Comparison of ENCODE assay signal across 1 cellular context in genomic region chr11:71927813-71928738, GRCh38.
TF ChIP-seq lines count a peak whose summit lies in the region.

XNDC1N (minus strand) TSS chr11:71928594; CDS start chr11:71923353, 5,241 bp downstream.

TF ChIP-seq in HepG2, 621 proteins besides CTCF, POLR2A, EP300 and RAD21 (continued from another document and continues in another):
- TF ChIP-seq ZNF704 (CRISPR knock-in tag; IDR thresholded peaks at IDR 0.05; ENCODE audit: borderline replicate concordance) (peak; percentile 63; the same call in 1 of the 2 replicates), ZFP41 (CRISPR knock-in tag; IDR thresholded peaks at IDR 0.05; ENCODE audit: borderline replicate concordance) (no peak), ERF (CRISPR knock-in tag; IDR thresholded peaks at IDR 0.05) (0 out of 2 replicates have a peak, but pooled peaks have one; percentile 40), ZBTB38 (CRISPR knock-in tag; IDR thresholded peaks at IDR 0.05) (peak; percentile 59), ZNF34 (CRISPR knock-in tag; IDR thresholded peaks at IDR 0.05; ENCODE audit: borderline replicate concordance) (no peak), ELF1 (CRISPR knock-in tag; IDR thresholded peaks at IDR 0.05) (peak; percentile 87), ZNF510 (CRISPR knock-in tag; IDR thresholded peaks at IDR 0.05; ENCODE audit: low read depth) (no peak; the same call in 1 of the 2 replicates), POGZ (CRISPR knock-in tag; IDR thresholded peaks at IDR 0.05) (0 out of 2 replicates have a peak, but pooled peaks have one; percentile 2), ZC3H4 (CRISPR knock-in tag; IDR thresholded peaks at IDR 0.05; ENCODE audit: borderline replicate concordance) (no peak), ZBTB2 (CRISPR knock-in tag; IDR thresholded peaks at IDR 0.05; ENCODE audit: low read depth) (0 out of 2 replicates have a peak, but pooled peaks have one; percentile 33), PCBP2 (optimal IDR thresholded peaks at IDR 0.05; ENCODE audit: low read depth, low read length, poor library complexity, severe bottlenecking) (no peak), MED1 (CRISPR knock-in tag; IDR thresholded peaks at IDR 0.05) (peak; percentile 10; the same call in 1 of the 2 replicates), MAX (IDR thresholded peaks at IDR 0.05) (peak; percentile 84), HNF1A (IDR thresholded peaks at IDR 0.05; ENCODE audit: low read depth) (no peak; the same call in 1 of the 2 replicates), HNF1A (CRISPR knock-in tag; IDR thresholded peaks at IDR 0.05; ENCODE audit: borderline replicate concordance) (0 out of 2 replicates have a peak, but pooled peaks have one; percentile 13), EHMT2 (IDR thresholded peaks at IDR 0.05; ENCODE audit: borderline replicate concordance, low read depth, low read length) (peak; percentile 45; the same call in 1 of the 2 replicates), ZNF441 (CRISPR knock-in tag; IDR thresholded peaks at IDR 0.05; ENCODE audit: borderline replicate concordance) (peak; percentile 21; the same call in 1 of the 2 replicates), DMAP1 (CRISPR knock-in tag; IDR thresholded peaks at IDR 0.05) (no peak), ZNF224 (CRISPR knock-in tag; IDR thresholded peaks at IDR 0.05) (peak; percentile 91), HOXA5 (CRISPR knock-in tag; IDR thresholded peaks at IDR 0.05) (no peak; the same call in 1 of the 2 replicates), CC2D1A (CRISPR knock-in tag; IDR thresholded peaks at IDR 0.05) (no peak), ZBTB21 (CRISPR knock-in tag; IDR thresholded peaks at IDR 0.05) (no peak), ASH2L (IDR thresholded peaks at IDR 0.05; ENCODE audit: insufficient read length, low read depth, low read length) (no peak), TRAFD1 (CRISPR knock-in tag; IDR thresholded peaks at IDR 0.05; ENCODE audit: borderline replicate concordance) (0 out of 2 replicates have a peak, but pooled peaks have one; percentile 55), IRF9 (CRISPR knock-in tag; IDR thresholded peaks at IDR 0.05; ENCODE audit: borderline replicate concordance) (0 out of 2 replicates have a peak, but pooled peaks have one; percentile 26), RFXAP (CRISPR knock-in tag; IDR thresholded peaks at IDR 0.05; ENCODE audit: borderline replicate concordance) (0 out of 2 replicates have a peak, but pooled peaks have one; percentile 27), HDAC1 (CRISPR knock-in tag; IDR thresholded peaks at IDR 0.05) (peak; percentile 79), JDP2 (CRISPR knock-in tag; IDR thresholded peaks at IDR 0.05; ENCODE audit: borderline replicate concordance) (no peak), EEA1 (CRISPR knock-in tag; IDR thresholded peaks at IDR 0.05; ENCODE audit: borderline replicate concordance) (0 out of 2 replicates have a peak, but pooled peaks have one; percentile 37), NFKB2 (CRISPR knock-in tag; IDR thresholded peaks at IDR 0.05; ENCODE audit: borderline replicate concordance) (peak; percentile 37; the same call in 1 of the 2 replicates), ZBTB42 (CRISPR knock-in tag; IDR thresholded peaks at IDR 0.05) (0 out of 2 replicates have a peak, but pooled peaks have one; percentile 33), GZF1 (CRISPR knock-in tag; IDR thresholded peaks at IDR 0.05) (0 out of 2 replicates have a peak, but pooled peaks have one; percentile 34), PHF8 (CRISPR knock-in tag; IDR thresholded peaks at IDR 0.05) (peak; percentile 63), ZSCAN30 (CRISPR knock-in tag; IDR thresholded peaks at IDR 0.05) (peak; percentile 62; the same call in 1 of the 2 replicates), MIXL1 (CRISPR knock-in tag; IDR thresholded peaks at IDR 0.05) (no peak), ZEB1 (IDR thresholded peaks at IDR 0.05; ENCODE audit: insufficient replicate concordance, low read depth) (peak; percentile 53), YEATS4 (CRISPR knock-in tag; IDR thresholded peaks at IDR 0.05; ENCODE audit: borderline replicate concordance) (peak; percentile 50; the same call in 1 of the 2 replicates), ATF7 (IDR thresholded peaks at IDR 0.05) (no peak), ATF7 (CRISPR knock-in tag; IDR thresholded peaks at IDR 0.05) (no peak), TIGD3 (CRISPR knock-in tag; IDR thresholded peaks at IDR 0.05; ENCODE audit: borderline replicate concordance) (peak; percentile 65; the same call in 1 of the 2 replicates), POGK (CRISPR knock-in tag; conservative IDR thresholded peaks at IDR 0.05) (no peak), POLR2G (IDR thresholded peaks at IDR 0.05; ENCODE audit: low read depth, low read length) (0 out of 2 replicates have a peak, but pooled peaks have one; percentile 3), TEAD3 (CRISPR knock-in tag; optimal IDR thresholded peaks at IDR 0.05; ENCODE audit: borderline replicate concordance) (no peak), KDM1A (CRISPR knock-in tag; IDR thresholded peaks at IDR 0.05) (no peak), ZNF891 (CRISPR knock-in tag; IDR thresholded peaks at IDR 0.05) (0 out of 2 replicates have a peak, but pooled peaks have one; percentile 48), NR2F1 (CRISPR knock-in tag; IDR thresholded peaks at IDR 0.05) (peak in 1 of 2 experiments; percentile 83; a peak in 1 of 4 replicates), ZNF501 (CRISPR knock-in tag; IDR thresholded peaks at IDR 0.05) (no peak), ZNF577 (CRISPR knock-in tag; IDR thresholded peaks at IDR 0.05; ENCODE audit: borderline replicate concordance, low read depth) (no peak), ZNF329 (CRISPR knock-in tag; IDR thresholded peaks at IDR 0.05; ENCODE audit: low read depth) (peak; percentile 33; the same call in 1 of the 2 replicates), ELF3 (CRISPR knock-in tag; IDR thresholded peaks at IDR 0.05) (peak; percentile 31; the same call in 1 of the 2 replicates), HCFC1 (IDR thresholded peaks at IDR 0.05; ENCODE audit: low read depth, low read length) (peak; percentile 86), ZNF652 (CRISPR knock-in tag; IDR thresholded peaks at IDR 0.05; ENCODE audit: borderline replicate concordance, low read depth) (no peak)
